Comparison of ENCODE assay signal across 18 cellular contexts in genomic region chr7:2626498-2627117, GRCh38. TPM values are rescaled to one million over a fixed set of nuclear protein-coding genes. Genes with fewer than 3 reads are reported as not detected.
DNase-seq lines count a peak whose midpoint lies in the region; ATAC-seq and TF ChIP-seq lines count a peak whose summit lies in the region.
"Had no signal": no experiment of that assay in that cellular context is flagged by ENCODE, and none has a peak within 500 bp of the region (broad histone marks: within the 10 kb centered on the region; RNA-seq: fewer than 3 reads in every experiment).

No MANE protein-coding gene starts in this region.

- H3K27ac ChIP-seq in psoas muscle: no peak overlapping the region
- H3K27ac ChIP-seq: neural progenitor cell had no signal

- no peak overlapping the region for H3K4me3 Mint-ChIP-seq in nephron
- H3K4me3 Mint-ChIP-seq in type B pancreatic cell: no peak overlapping the region
- H3K4me3 Mint-ChIP-seq: neural progenitor cell; stimulated activated naive CD8-positive, alpha-beta T cell treated with anti-CD3 and anti-CD28 coated beads, Interleukin-15, amount 100 ng/mL, for 72 hours had no signal

- WGBS in psoas muscle, 3 donors: 45 to 52% (median 51%) methylated on average over 18 to 20 of the region's 20 CpGs

- H3K27ac Mint-ChIP-seq in nephron (peak overlapping the region; percentile 50 to 95 (median 89)), type B pancreatic cell (no peak overlapping the region)
- H3K27ac Mint-ChIP-seq: neural progenitor cell; stimulated activated naive CD8-positive, alpha-beta T cell treated with anti-CD3 and anti-CD28 coated beads, Interleukin-15, amount 100 ng/mL, for 72 hours had no signal

- no peak overlapping the region for H3K4me3 ChIP-seq in fibroblast of pulmonary artery (replicated peaks; ENCODE audit: low read depth, low read length)
- H3K4me3 ChIP-seq in psoas muscle: no peak overlapping the region
- H3K4me3 ChIP-seq: breast epithelium, left lung, neural progenitor cell, skin epidermis had no signal

- DNase-seq in AG08395 (ENCODE audit: low spot score): peak; percentile 68
- peak; percentile 79 for DNase-seq in RPMI7951 (ENCODE audit: low read depth)
- DNase-seq in fibroblast of pulmonary artery (ENCODE audit: low read depth): peak; percentile 92
- DNase-seq in psoas muscle: no peak
- DNase-seq in stimulated activated CD4-positive, alpha-beta T cell treated with anti-CD3 and anti-CD28 coated beads, Interleukin-4, amount 100 ng/mL, for 24 hours: no peak
- DNase-seq in type B pancreatic cell (ENCODE audit: extremely low spot score, unreplicated experiment): no peak
- DNase-seq: activated effector memory CD4-positive, alpha-beta T cell treated with anti-CD3 and anti-CD28 coated beads, Interleukin-2, amount 50 U/mL, for 16 hours; DMS 273 treated with DMSO at 0.1 percent for 48 hours; hypothalamus; Kasumi-1; left lung; NCI-H1930; stimulated activated naive CD8-positive, alpha-beta T cell treated with anti-CD3 and anti-CD28 coated beads, Interleukin-15, amount 100 ng/mL, for 72 hours had no signal

- no peak for TF ChIP-seq CTCF in fibroblast of pulmonary artery (IDR thresholded peaks at IDR 0.05; ENCODE audit: low read length, missing control alignments)
- TF ChIP-seq CTCF in nephron (IDR thresholded peaks at IDR 0.05; ENCODE audit: unreplicated experiment in 3 of 3): no peak
- no peak for TF ChIP-seq CTCF in psoas muscle (IDR thresholded peaks at IDR 0.05)
- no peak for TF ChIP-seq CTCF in type B pancreatic cell (conservative IDR thresholded peaks at IDR 0.05)

- H3K4me1 ChIP-seq in psoas muscle: peaks cover 24% of the 10 kb centered on the region

- H3K27me3 ChIP-seq in psoas muscle (ENCODE audit: insufficient read depth in 3 of 3, low read length in 2 of 3): no peaks in the 10 kb centered on the region
- H3K27me3 ChIP-seq: breast epithelium, left lung, neural progenitor cell had no signal

- H3K27me3 Mint-ChIP-seq in nephron (ENCODE audit: low read depth) (no peaks in the 10 kb centered on the region), type B pancreatic cell (no peaks in the 10 kb centered on the region)
- H3K27me3 Mint-ChIP-seq: stimulated activated naive CD8-positive, alpha-beta T cell treated with anti-CD3 and anti-CD28 coated beads, Interleukin-15, amount 100 ng/mL, for 72 hours had no signal

- ATAC-seq in GM18517 (IDR thresholded peaks at IDR 0.05; ENCODE audit: unreplicated experiment) (no peak), psoas muscle (no peak)
- ATAC-seq: left lung; stimulated activated naive CD8-positive, alpha-beta T cell treated with anti-CD3 and anti-CD28 coated beads, Interleukin-15, amount 100 ng/mL, for 72 hours had no signal

- H3K9me3 ChIP-seq in psoas muscle: no peaks in the 10 kb centered on the region
- H3K9me3 ChIP-seq: breast epithelium, left lung had no signal

- H3K36me3 ChIP-seq in psoas muscle (ENCODE audit: insufficient read depth in 1 of 2, low read depth in 1 of 2): no peaks in the 10 kb centered on the region
- H3K36me3 ChIP-seq: breast epithelium, left lung, neural progenitor cell had no signal

- peaks cover 36% of the 10 kb centered on the region for H3K4me1 Mint-ChIP-seq in nephron
- H3K4me1 Mint-ChIP-seq in type B pancreatic cell (ENCODE audit: unreplicated experiment): peaks cover 14% of the 10 kb centered on the region

- H3K36me3 Mint-ChIP-seq in nephron (ENCODE audit: low read depth) (no peaks in the 10 kb centered on the region), type B pancreatic cell (no peaks in the 10 kb centered on the region)
- H3K36me3 Mint-ChIP-seq: neural progenitor cell had no signal

- intact Hi-C loops in psoas muscle (cut with DNase I): no loop called here

- H3K9me3 Mint-ChIP-seq in nephron (no peaks in the 10 kb centered on the region), type B pancreatic cell (no peaks in the 10 kb centered on the region)
- H3K9me3 Mint-ChIP-seq: neural progenitor cell; stimulated activated naive CD8-positive, alpha-beta T cell treated with anti-CD3 and anti-CD28 coated beads, Interleukin-15, amount 100 ng/mL, for 72 hours had no signal

RNA-seq across cellular contexts. Expression of gene TTYH3, which starts 5.2 kb away (rescaled TPM):
- 20.5 and 34.9 TPM in 2 replicates for total RNA-seq in RPMI7951 (2014; rRNA removed; shearing (Covaris generic))
- total RNA-seq in psoas muscle: 10 to 100 TPM in 1 of 4 donors, 1 to 10 TPM in 3; 6.5 to 11.3 (median 7.1) TPM
- 1 to 10 TPM; 1.3 to 2.4 (median 1.9) TPM for polyA plus RNA-seq in psoas muscle
- 124 and 166 TPM in 2 replicates for total RNA-seq in type B pancreatic cell (ENCODE audit: low replicate concordance)

Comparison
In these comparisons a context has a peak if more than half of its experiments do, and no peak if none do; other contexts are left out.
1. DNase-seq: peak in AG08395 (single experiment), RPMI7951 (single experiment) and fibroblast of pulmonary artery (single experiment); none in psoas muscle (0 of 2), stimulated activated CD4-positive, alpha-beta T cell treated with anti-CD3 and anti-CD28 coated beads, Interleukin-4, amount 100 ng/mL, for 24 hours (single experiment) and type B pancreatic cell (single experiment).